Comparison of ENCODE assay signal across 34 cellular contexts in genomic region chr18:70961933-70962332, GRCh38.
"Had no signal": no experiment of that assay in that cellular context is flagged by ENCODE, and none has a peak within 500 bp of the region (broad histone marks: within the 10 kb centered on the region; RNA-seq: fewer than 3 reads in every experiment).

No MANE protein-coding gene starts in this region.

- H3K36me3 ChIP-seq: MG63 had no signal

- H3K27ac ChIP-seq: KMS-11 had no signal

- H3K9me3 ChIP-seq: MG63 had no signal

- H3K4me3 ChIP-seq: MG63 had no signal

- H3K27me3 ChIP-seq: MG63 had no signal

- DNase-seq: Karpas-422, Kasumi-1, KG1, MG63, MM.1S, MV-4-11, NCI-H1048, NCI-H1092, NCI-H1092 treated with DMSO at 0.1 percent for 48 hours, NCI-H1105, NCI-H1105 treated with DMSO at 0.1 percent for 48 hours, NCI-H1417, NCI-H1417 treated with DMSO at 0.1 percent for 48 hours, NCI-H1436, NCI-H1436 treated with DMSO at 0.1 percent for 48 hours, NCI-H146, NCI-H1694, NCI-H1694 treated with DMSO at 0.1 percent for 48 hours, NCI-H187, NCI-H187 treated with DMSO at 0.1 percent for 48 hours, NCI-H1930, NCI-H2029, NCI-H2029 treated with DMSO at 0.1 percent for 48 hours, NCI-H2081 treated with DMSO at 0.1 percent for 48 hours, NCI-H2171, NCI-H2171 treated with DMSO at 0.1 percent for 48 hours, NCI-H2227 treated with DMSO at 0.1 percent for 48 hours, NCI-H226, NCI-H345, NCI-H446, NCI-H446 treated with DMSO at 0.1 percent for 48 hours, NCI-H510A, NCI-H510A treated with DMSO at 0.1 percent for 48 hours had no signal
